ENCODE assay signal across 12 cellular contexts in the genomic region with DNA sequence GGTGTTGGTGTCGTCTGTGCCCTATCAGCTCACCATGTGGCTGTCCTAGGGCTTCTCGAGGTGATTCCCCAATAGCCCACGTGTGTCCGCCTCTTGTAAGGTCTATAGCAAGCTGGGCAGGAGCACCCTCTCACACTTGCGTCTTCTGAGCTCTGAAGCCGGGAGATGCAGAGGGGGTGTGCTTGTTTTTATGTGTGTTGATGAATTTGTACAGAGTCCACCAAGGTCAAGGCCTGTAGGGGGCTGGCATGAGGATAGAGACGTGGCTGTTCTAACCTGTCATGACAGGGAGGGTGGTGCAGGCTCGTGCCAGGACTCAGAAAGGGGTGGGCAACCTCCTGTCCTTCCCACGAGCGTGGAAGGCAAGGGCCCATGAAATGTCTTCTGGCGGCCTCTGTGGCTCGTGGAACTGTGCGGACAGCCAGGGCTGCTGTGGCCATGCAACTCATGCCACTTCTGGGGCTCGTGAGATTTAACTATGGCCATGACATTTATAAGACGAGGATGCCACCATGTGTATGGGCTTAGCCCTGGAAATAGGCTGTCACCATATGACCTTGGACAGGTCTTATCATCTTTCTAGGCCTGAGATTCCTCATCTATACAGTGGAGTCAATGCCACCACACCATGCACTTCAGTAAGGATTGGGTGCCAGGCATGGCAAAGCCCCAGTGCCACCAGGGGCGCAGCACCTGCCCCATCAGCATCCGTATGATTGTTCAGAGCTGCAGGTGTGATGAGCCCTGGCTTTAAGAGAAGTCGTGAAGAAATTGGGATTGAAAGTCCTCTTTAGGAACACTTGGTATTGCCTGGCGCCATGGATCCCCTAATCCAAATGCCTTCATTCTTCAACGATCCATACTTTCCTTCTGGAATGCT. TPM values are rescaled to one million over a fixed set of nuclear protein-coding genes. Genes with fewer than 3 reads are reported as not detected.
"Had no signal": no experiment of that assay in that cellular context is flagged by ENCODE, and none has a peak within 500 bp of the region (broad histone marks: within the 10 kb centered on the region; RNA-seq: fewer than 3 reads in every experiment).

No MANE protein-coding gene starts in this region.

- H3K36me3 ChIP-seq: esophagus squamous epithelium, pancreas, tibial nerve had no signal

- DNase-seq: activated naive CD4-positive, alpha-beta T cell; effector CD8-positive, alpha-beta T cell; esophagus squamous epithelium; naive B cell had no signal

- H3K9me3 ChIP-seq: esophagus squamous epithelium, mucosa of descending colon, pancreas, tibial nerve had no signal

- H3K27ac ChIP-seq: skin epidermis, tibial nerve had no signal

- H3K27ac Mint-ChIP-seq: activated CD4-positive, alpha-beta memory T cell treated with anti-CD3 and anti-CD28 coated beads, Interleukin-2, amount 10 ng/mL, durations not matched to agents 7 days and 5 days; activated naive CD8-positive, alpha-beta T cell treated with anti-CD3 and anti-CD28 coated beads, Interleukin-2, amount 10 ng/mL, durations not matched to agents 7 days and 5 days; activated T-helper 17 cell treated with anti-CD3 and anti-CD28 coated beads, Interleukin-2, amount 50 U/mL, for 72 hours; stimulated activated naive CD8-positive, alpha-beta T cell treated with anti-CD3 and anti-CD28 coated beads, Interleukin-15, Interleukin-2, amounts not matched to agents 100 ng/mL and 50 ng/mL, for 24 hours had no signal

- H3K9me3 Mint-ChIP-seq: activated CD4-positive, alpha-beta memory T cell treated with anti-CD3 and anti-CD28 coated beads, Interleukin-2, amount 10 ng/mL, durations not matched to agents 7 days and 5 days; activated naive CD8-positive, alpha-beta T cell treated with anti-CD3 and anti-CD28 coated beads, Interleukin-2, amount 10 ng/mL, durations not matched to agents 7 days and 5 days; activated T-helper 17 cell treated with anti-CD3 and anti-CD28 coated beads, Interleukin-2, amount 50 U/mL, for 72 hours; stimulated activated naive CD8-positive, alpha-beta T cell treated with anti-CD3 and anti-CD28 coated beads, Interleukin-15, Interleukin-2, amounts not matched to agents 100 ng/mL and 50 ng/mL, for 24 hours had no signal

- H3K27me3 ChIP-seq: pancreas had no signal

- H3K4me3 ChIP-seq: mucosa of descending colon had no signal

- H3K36me3 Mint-ChIP-seq: activated naive CD8-positive, alpha-beta T cell treated with anti-CD3 and anti-CD28 coated beads, Interleukin-2, amount 10 ng/mL, durations not matched to agents 7 days and 5 days; naive B cell had no signal

- H3K4me3 Mint-ChIP-seq: activated CD4-positive, alpha-beta memory T cell treated with anti-CD3 and anti-CD28 coated beads, Interleukin-2, amount 10 ng/mL, durations not matched to agents 7 days and 5 days; activated naive CD8-positive, alpha-beta T cell treated with anti-CD3 and anti-CD28 coated beads, Interleukin-2, amount 10 ng/mL, durations not matched to agents 7 days and 5 days; stimulated activated naive CD8-positive, alpha-beta T cell treated with anti-CD3 and anti-CD28 coated beads, Interleukin-15, Interleukin-2, amounts not matched to agents 100 ng/mL and 50 ng/mL, for 24 hours had no signal

RNA-seq across cellular contexts. Expression of gene OLFM1, which starts 2.3 kb away (rescaled TPM):
- total RNA-seq: activated CD4-positive, alpha-beta memory T cell treated with anti-CD3 and anti-CD28 coated beads, Interleukin-2, amount 10 ng/mL, durations not matched to agents 7 days and 5 days; activated naive CD8-positive, alpha-beta T cell treated with anti-CD3 and anti-CD28 coated beads, Interleukin-2, amount 10 ng/mL, durations not matched to agents 7 days and 5 days had no signal
